Comparison of ENCODE assay signal across 1 cellular context in genomic region chr2:178522950-178523595, GRCh38.
A peak's percentile ranks its signal among the peaks of the same experiment; 100 is the strongest.
TF ChIP-seq lines count a peak whose summit lies in the region.

No MANE protein-coding gene starts in this region.

TF ChIP-seq in K562, 482 proteins besides CTCF, POLR2A, EP300 and RAD21 (continued from another document):
- TF ChIP-seq, protein P1, sequence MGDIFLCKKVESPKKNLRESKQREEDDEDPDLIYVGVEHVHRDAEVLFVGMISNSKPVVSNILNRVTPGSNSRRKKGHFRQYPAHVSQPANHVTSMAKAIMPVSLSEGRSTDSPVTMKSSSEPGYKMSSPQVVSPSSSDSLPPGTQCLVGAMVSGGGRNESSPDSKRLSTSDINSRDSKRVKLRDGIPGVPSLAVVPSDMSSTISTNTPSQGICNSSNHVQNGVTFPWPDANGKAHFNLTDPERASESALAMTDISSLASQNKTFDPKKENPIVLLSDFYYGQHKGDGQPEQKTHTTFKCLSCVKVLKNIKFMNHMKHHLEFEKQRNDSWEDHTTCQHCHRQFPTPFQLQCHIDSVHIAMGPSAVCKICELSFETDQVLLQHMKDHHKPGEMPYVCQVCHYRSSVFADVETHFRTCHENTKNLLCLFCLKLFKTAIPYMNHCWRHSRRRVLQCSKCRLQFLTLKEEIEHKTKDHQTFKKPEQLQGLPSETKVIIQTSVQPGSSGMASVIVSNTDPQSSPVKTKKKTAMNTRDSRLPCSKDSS (IDR thresholded peaks at IDR 0.05; ENCODE audit: low read depth, partially characterized antibody): no peak
- TF ChIP-seq PTTG1 (tag; IDR thresholded peaks at IDR 0.05; ENCODE audit: low read depth) (no peak), WHSC1 (IDR thresholded peaks at IDR 0.05; ENCODE audit: low read length) (no peak), ZNF174 (CRISPR knock-in tag; IDR thresholded peaks at IDR 0.05) (no peak), ZNF76 (CRISPR knock-in tag; IDR thresholded peaks at IDR 0.05; ENCODE audit: borderline replicate concordance) (peak; percentile 75; the same call in 1 of the 2 replicates), ZNF143 (CRISPR knock-in tag; IDR thresholded peaks at IDR 0.05) (no peak), XRCC5 (IDR thresholded peaks at IDR 0.05; ENCODE audit: low read depth, low read length) (peak; percentile 97), ZNF24 (IDR thresholded peaks at IDR 0.05) (no peak), ZNF263 (CRISPR knock-in tag; IDR thresholded peaks at IDR 0.05; ENCODE audit: borderline replicate concordance) (no peak; the same call in 1 of the 2 replicates), ZNF785 (CRISPR knock-in tag; IDR thresholded peaks at IDR 0.05) (no peak), ZNF232 (CRISPR knock-in tag; IDR thresholded peaks at IDR 0.05) (no peak), ZMIZ1 (IDR thresholded peaks at IDR 0.05; ENCODE audit: low read depth in 2 of 2, low read length in 2 of 2) (no peak), ZNF830 (CRISPR knock-in tag; IDR thresholded peaks at IDR 0.05) (no peak), SMAD4 (CRISPR knock-in tag; conservative IDR thresholded peaks at IDR 0.05) (0 out of 2 replicates have a peak, but pooled peaks have one; percentile 62), FOXK1 (CRISPR knock-in tag; IDR thresholded peaks at IDR 0.05; ENCODE audit: borderline replicate concordance) (no peak), SMAD3 (CRISPR knock-in tag; conservative IDR thresholded peaks at IDR 0.05) (no peak), CXXC5 (CRISPR knock-in tag; IDR thresholded peaks at IDR 0.05) (peak; percentile 85), SMARCC2 (IDR thresholded peaks at IDR 0.05; ENCODE audit: low read depth) (no peak), NR4A1 (CRISPR knock-in tag; IDR thresholded peaks at IDR 0.05) (0 out of 2 replicates have a peak, but pooled peaks have one; percentile 62), NR4A1 (tag; IDR thresholded peaks at IDR 0.05) (no peak), DNMT1 (IDR thresholded peaks at IDR 0.05) (no peak), ZNF668 (CRISPR knock-in tag; IDR thresholded peaks at IDR 0.05) (no peak), PHF20 (IDR thresholded peaks at IDR 0.05; ENCODE audit: partially characterized antibody) (peak; percentile 84), ZNF311 (CRISPR knock-in tag; IDR thresholded peaks at IDR 0.05) (0 out of 2 replicates have a peak, but pooled peaks have one; percentile 37), SNIP1 (IDR thresholded peaks at IDR 0.05; ENCODE audit: low read depth) (no peak), ZNF589 (CRISPR knock-in tag; IDR thresholded peaks at IDR 0.05; ENCODE audit: low read depth) (no peak)
- TF ChIP-seq, protein P2, sequence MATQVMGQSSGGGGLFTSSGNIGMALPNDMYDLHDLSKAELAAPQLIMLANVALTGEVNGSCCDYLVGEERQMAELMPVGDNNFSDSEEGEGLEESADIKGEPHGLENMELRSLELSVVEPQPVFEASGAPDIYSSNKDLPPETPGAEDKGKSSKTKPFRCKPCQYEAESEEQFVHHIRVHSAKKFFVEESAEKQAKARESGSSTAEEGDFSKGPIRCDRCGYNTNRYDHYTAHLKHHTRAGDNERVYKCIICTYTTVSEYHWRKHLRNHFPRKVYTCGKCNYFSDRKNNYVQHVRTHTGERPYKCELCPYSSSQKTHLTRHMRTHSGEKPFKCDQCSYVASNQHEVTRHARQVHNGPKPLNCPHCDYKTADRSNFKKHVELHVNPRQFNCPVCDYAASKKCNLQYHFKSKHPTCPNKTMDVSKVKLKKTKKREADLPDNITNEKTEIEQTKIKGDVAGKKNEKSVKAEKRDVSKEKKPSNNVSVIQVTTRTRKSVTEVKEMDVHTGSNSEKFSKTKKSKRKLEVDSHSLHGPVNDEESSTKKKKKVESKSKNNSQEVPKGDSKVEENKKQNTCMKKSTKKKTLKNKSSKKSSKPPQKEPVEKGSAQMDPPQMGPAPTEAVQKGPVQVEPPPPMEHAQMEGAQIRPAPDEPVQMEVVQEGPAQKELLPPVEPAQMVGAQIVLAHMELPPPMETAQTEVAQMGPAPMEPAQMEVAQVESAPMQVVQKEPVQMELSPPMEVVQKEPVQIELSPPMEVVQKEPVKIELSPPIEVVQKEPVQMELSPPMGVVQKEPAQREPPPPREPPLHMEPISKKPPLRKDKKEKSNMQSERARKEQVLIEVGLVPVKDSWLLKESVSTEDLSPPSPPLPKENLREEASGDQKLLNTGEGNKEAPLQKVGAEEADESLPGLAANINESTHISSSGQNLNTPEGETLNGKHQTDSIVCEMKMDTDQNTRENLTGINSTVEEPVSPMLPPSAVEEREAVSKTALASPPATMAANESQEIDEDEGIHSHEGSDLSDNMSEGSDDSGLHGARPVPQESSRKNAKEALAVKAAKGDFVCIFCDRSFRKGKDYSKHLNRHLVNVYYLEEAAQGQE (CRISPR knock-in tag; IDR thresholded peaks at IDR 0.05; ENCODE audit: low read depth): peak; percentile 47; the same call in 1 of the 2 replicates
